9 cellular contexts compared by ENCODE assay signal in genomic region chr1:68120136-68120791, GRCh38.
DNase-seq lines count a peak whose midpoint lies in the region; TF ChIP-seq lines count a peak whose summit lies in the region.
"Had no signal": no experiment of that assay in that cellular context is flagged by ENCODE, and none has a peak within 500 bp of the region (broad histone marks: within the 10 kb centered on the region; RNA-seq: fewer than 3 reads in every experiment).

No MANE protein-coding gene starts in this region.

- no peak overlapping the region for H3K4me3 ChIP-seq in GM06990 (replicated peaks; ENCODE audit: low read depth, low read length)
- no peak overlapping the region for H3K4me3 ChIP-seq in SJSA1
- no peak overlapping the region for H3K4me3 ChIP-seq in endodermal cell (ENCODE audit: low read length)
- H3K4me3 ChIP-seq in uterus: no peak overlapping the region

- H3K9me3 Mint-ChIP-seq in endodermal cell: no peaks in the 10 kb centered on the region
- H3K9me3 Mint-ChIP-seq: IgD-negative memory B cell had no signal

- in situ Hi-C loops in ACHN (cut with HindIII; ENCODE audit: low pct_ligation_motif_present, low pct_unique_long_range_greater_than_20kb, low sequenced_read_pairs): no loop called here

- no peak overlapping the region for H3K27ac Mint-ChIP-seq in endodermal cell
- H3K27ac Mint-ChIP-seq: IgD-negative memory B cell had no signal

- H3K9me3 ChIP-seq in SJSA1 (replicated peaks) (no peaks in the 10 kb centered on the region), endodermal cell (ENCODE audit: control insufficient read depth, low read length) (no peaks in the 10 kb centered on the region), uterus (no peaks in the 10 kb centered on the region)

- no peak for TF ChIP-seq POLR2A in uterus (IDR thresholded peaks at IDR 0.05)

- H3K4me3 Mint-ChIP-seq in endodermal cell: no peak overlapping the region
- H3K4me3 Mint-ChIP-seq: IgD-negative memory B cell had no signal

- H3K9ac ChIP-seq in endodermal cell (ENCODE audit: extremely low read depth, low read length, poor library complexity, severe bottlenecking): no peak overlapping the region

- WGBS in endodermal cell (ENCODE audit: insufficient coverage in 1 of 2, insufficient read length in 1 of 2), 2 experiments: 40 to 50% methylated on average over 2 to 7 of the region's 7 CpGs

- intact Hi-C loops in uterus (cut with DNase I; ENCODE audit: low total_unique reads): no loop called here

- H3K27me3 ChIP-seq in GM06990 (replicated peaks; ENCODE audit: control insufficient read depth, insufficient read depth, low read length): no peaks in the 10 kb centered on the region
- no peaks in the 10 kb centered on the region for H3K27me3 ChIP-seq in SJSA1 (replicated peaks)
- H3K27me3 ChIP-seq in endodermal cell (ENCODE audit: control insufficient read depth, insufficient read depth, low read length, poor library complexity, severe bottlenecking): no peaks in the 10 kb centered on the region
- no peaks in the 10 kb centered on the region for H3K27me3 ChIP-seq in uterus

- peaks cover 2% of the 10 kb centered on the region for H3K4me1 Mint-ChIP-seq in endodermal cell

- DNase-seq in ACHN (peak; percentile 66), GM06990 (ENCODE audit: extremely low read depth, insufficient read length) (peak; percentile 4), HCEC 1CT (peak; percentile 80), M059J (ENCODE audit: low read depth) (peak; percentile 73), SJSA1 (ENCODE audit: low read depth in 1 of 2, low spot score in 2 of 2) (peak; percentile 58 to 77), endodermal cell (peak; percentile 87), midbrain (lab: John Stamatoyannopoulos, UW) (peak; percentile 82), uterus (peak; percentile 26 to 73)

- no peaks in the 10 kb centered on the region for H3K27me3 Mint-ChIP-seq in endodermal cell (ENCODE audit: insufficient read depth)

- H3K4me1 ChIP-seq in SJSA1 (replicated peaks) (peaks cover 11% of the 10 kb centered on the region), endodermal cell (ENCODE audit: control insufficient read depth, insufficient read depth, low read length) (no peaks in the 10 kb centered on the region), uterus (no peaks in the 10 kb centered on the region)

- H3K36me3 ChIP-seq in GM06990 (ENCODE audit: control insufficient read depth, insufficient read depth, low read length): no peaks in the 10 kb centered on the region
- no peaks in the 10 kb centered on the region for H3K36me3 ChIP-seq in SJSA1
- H3K36me3 ChIP-seq in endodermal cell (ENCODE audit: control insufficient read depth, insufficient read depth, low read length): peaks cover 48% of the 10 kb centered on the region
- H3K36me3 ChIP-seq in uterus: no peaks in the 10 kb centered on the region

- TF ChIP-seq CTCF in GM06990 (IDR thresholded peaks at IDR 0.05; ENCODE audit: insufficient read depth, low read length, poor library complexity, severe bottlenecking) (peak; percentile 77), endodermal cell (conservative IDR thresholded peaks at IDR 0.05) (peak; percentile 86), uterus (IDR thresholded peaks at IDR 0.05) (peak; percentile 77 to 91 (median 84))

- H3K27ac ChIP-seq in SJSA1 (no peak overlapping the region), endodermal cell (ENCODE audit: low read depth, low read length) (no peak overlapping the region), uterus (peak overlapping the region; percentile 1 to 59)

- H3K36me3 Mint-ChIP-seq in endodermal cell (ENCODE audit: low read depth): peaks cover 11% of the 10 kb centered on the region
- H3K36me3 Mint-ChIP-seq: IgD-negative memory B cell had no signal

Comparison
In these comparisons a context has a peak if more than half of its experiments do, and no peak if none do; other contexts are left out.
1. DNase-seq: peak in every context shown above with its lines; median percentile 87 in endodermal cell; 82 in midbrain; 80 in HCEC 1CT; 73 in M059J; 68 in SJSA1; 66 in ACHN; 50 in uterus; 4 in GM06990.
2. H3K27ac ChIP-seq: peak in uterus (2 of 2); none in SJSA1 (single experiment) and endodermal cell (single experiment).
3. Peak in every context shown above with its lines, with median percentiles within 50 percentile points of each other: CTCF ChIP-seq.